Comparison of ENCODE assay signal across 8 cellular contexts in the genomic region with DNA sequence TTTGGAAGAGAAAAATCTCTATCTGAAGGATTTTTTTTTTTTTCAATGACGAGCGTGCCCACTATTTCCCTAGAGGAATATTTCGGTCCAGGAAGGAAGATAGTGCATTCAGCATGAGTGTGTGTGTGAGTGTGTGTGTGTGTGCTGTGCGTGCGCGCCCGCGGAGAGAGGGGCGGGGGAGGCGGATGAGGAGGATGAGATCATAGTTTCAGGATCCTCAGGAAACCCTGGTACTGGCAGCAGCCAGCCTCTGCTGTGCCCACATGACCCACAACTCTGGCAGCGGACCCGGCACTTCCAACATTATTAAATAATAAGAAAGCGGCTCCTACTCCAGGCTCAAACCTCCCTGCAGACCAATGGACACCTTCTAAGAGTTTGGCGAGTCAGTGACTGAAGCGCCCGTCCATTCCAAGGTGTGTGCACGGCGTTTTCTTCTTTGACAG.
DNase-seq lines count a peak whose midpoint lies in the region; ATAC-seq, FAIRE-seq and TF ChIP-seq lines count a peak whose summit lies in the region.

No MANE protein-coding gene starts in this region.

- H3K36me3 Mint-ChIP-seq in activated naive CD8-positive, alpha-beta T cell treated with anti-CD3 and anti-CD28 coated beads, Interleukin-2, amount 50 U/mL, for 24 hours (ENCODE audit: low read depth), result no peaks in the 10 kb centered on the region
- no peaks in the 10 kb centered on the region for H3K36me3 Mint-ChIP-seq in CD4-positive, alpha-beta T cell (ENCODE audit: low read depth)

- CTCF ChIA-PET in A673 (lab: Charles Lee), result interaction anchor here (0.6 kb wide), 1 partner anchor 415 kb away, joined by 7 read pairs; no protein-coding TSS in a partner anchor
- CTCF ChIA-PET in CD4-positive, alpha-beta T cell (lab: Charles Lee), result no interaction called here

- peak overlapping the region; percentile 25 for H3K4me3 Mint-ChIP-seq in activated naive CD8-positive, alpha-beta T cell treated with anti-CD3 and anti-CD28 coated beads, Interleukin-2, amount 50 U/mL, for 24 hours
- H3K4me3 Mint-ChIP-seq in CD4-positive, alpha-beta T cell, result no peak overlapping the region

- H3K4me1 ChIP-seq in A673 (ENCODE audit: insufficient read depth, low read length, poor library complexity, severe bottlenecking) (no peaks in the 10 kb centered on the region), pancreas (peaks cover 5 to 20% (median 12%) of the 10 kb centered on the region in 3 donors)

- peaks cover 36% of the 10 kb centered on the region for H3K27me3 Mint-ChIP-seq in activated naive CD8-positive, alpha-beta T cell treated with anti-CD3 and anti-CD28 coated beads, Interleukin-2, amount 50 U/mL, for 24 hours
- H3K27me3 Mint-ChIP-seq in CD4-positive, alpha-beta T cell, result peaks cover 52% of the 10 kb centered on the region

- FAIRE-seq in pancreas (lab: Jason Lieb, UNC), result no peak

- no peaks in the 10 kb centered on the region for H3K9me3 Mint-ChIP-seq in activated naive CD8-positive, alpha-beta T cell treated with anti-CD3 and anti-CD28 coated beads, Interleukin-2, amount 50 U/mL, for 24 hours
- H3K9me3 Mint-ChIP-seq in CD4-positive, alpha-beta T cell, result peaks cover 3% of the 10 kb centered on the region

- no peak overlapping the region for H3K27ac Mint-ChIP-seq in activated naive CD8-positive, alpha-beta T cell treated with anti-CD3 and anti-CD28 coated beads, Interleukin-2, amount 50 U/mL, for 24 hours
- no peak overlapping the region for H3K27ac Mint-ChIP-seq in CD4-positive, alpha-beta T cell

- POLR2A ChIA-PET in A673 (lab: Charles Lee; ENCODE audit: low non-redundant PET), result no interaction called here
- POLR2A ChIA-PET in CD4-positive, alpha-beta T cell (lab: Charles Lee), result no interaction called here

- intact Hi-C loops in A673 (cut with micrococcal nuclease; ENCODE audit: unreplicated experiment), result no loop called here
- intact Hi-C loops in cardiac septum (cut with DNase I), result loop anchor here (1.0 to 10.0 kb wide), 2 partner anchors 100 to 302 kb away; no protein-coding TSS in a partner anchor
- intact Hi-C loops in pancreas (cut with DNase I), result no loop called here
- intact Hi-C loops in CD4-positive, alpha-beta T cell (cut with DNase I, micrococcal nuclease), result no loop called here

- 0 to 2% methylated on average over 18 of the region's 18 CpGs for WGBS in pancreas, 2 donors

- peak overlapping the region; percentile 44 for H3K4me3 ChIP-seq in A673 (ENCODE audit: low read depth, low read length, poor library complexity, severe bottlenecking)
- peak overlapping the region; percentile 60 to 77 (median 72) for H3K4me3 ChIP-seq in pancreas

- TF ChIP-seq CTCF in A673 (conservative IDR thresholded peaks at IDR 0.05; ENCODE audit: low read depth, low read length) (no peak), pancreas (IDR thresholded peaks at IDR 0.05) (no peak)
- TF ChIP-seq CTCF in CD4-positive, alpha-beta T cell (IDR thresholded peaks at IDR 0.05), result no peak

- ATAC-seq in GM18511 (IDR thresholded peaks at IDR 0.05; ENCODE audit: unreplicated experiment), result peak; percentile 87
- ATAC-seq in HG03039 (IDR thresholded peaks at IDR 0.05; ENCODE audit: unreplicated experiment), result peak; percentile 42
- ATAC-seq in activated naive CD8-positive, alpha-beta T cell treated with anti-CD3 and anti-CD28 coated beads, Interleukin-2, amount 50 U/mL, for 24 hours, result peak; percentile 66
- peak; percentile 92 to 96 (median 93) for ATAC-seq in pancreas
- ATAC-seq in CD4-positive, alpha-beta T cell (ENCODE audit: poor library complexity), result no peak

- H3K36me3 ChIP-seq in A673 (ENCODE audit: insufficient read depth, low read length, poor library complexity, severe bottlenecking) (no peaks in the 10 kb centered on the region), pancreas (no peaks in the 10 kb centered on the region)

- H3K4me1 Mint-ChIP-seq in activated naive CD8-positive, alpha-beta T cell treated with anti-CD3 and anti-CD28 coated beads, Interleukin-2, amount 50 U/mL, for 24 hours, result peaks cover 4% of the 10 kb centered on the region
- H3K4me1 Mint-ChIP-seq in CD4-positive, alpha-beta T cell (ENCODE audit: low read depth), result no peaks in the 10 kb centered on the region

- peak; percentile 83 for DNase-seq in A673 (ENCODE audit: low spot score)
- peak; percentile 92 for DNase-seq in NCI-H2171 treated with DMSO at 0.1 percent for 48 hours (lab: John Stamatoyannopoulos, UW)
- peak; percentile 14 for DNase-seq in activated naive CD8-positive, alpha-beta T cell treated with anti-CD3 and anti-CD28 coated beads, Interleukin-2, amount 50 U/mL, for 24 hours
- peak; percentile 85 for DNase-seq in cardiac septum (ENCODE audit: low spot score)
- DNase-seq in pancreas, result peak; percentile 87 to 94 (median 90)
- no peak for DNase-seq in CD4-positive, alpha-beta T cell

- no TSS peak for BruUV-seq in A673 (replicated peaks; lab: Mats Ljungman, UMichigan)

- no peaks in the 10 kb centered on the region for H3K9me3 ChIP-seq in A673 (ENCODE audit: low read depth, low read length, poor library complexity, severe bottlenecking)
- H3K9me3 ChIP-seq in pancreas, result no peaks in the 10 kb centered on the region
- no peaks in the 10 kb centered on the region for H3K9me3 ChIP-seq in CD4-positive, alpha-beta T cell (ENCODE audit: control insufficient read depth, low read length)

- no peak overlapping the region for H3K27ac ChIP-seq in A673 (ENCODE audit: low read depth, low read length, poor library complexity, severe bottlenecking)
- peak overlapping the region; percentile 79 to 95 (median 90) for H3K27ac ChIP-seq in pancreas
- no peak overlapping the region for H3K27ac ChIP-seq in CD4-positive, alpha-beta T cell (ENCODE audit: low read depth, low read length)

- H3K27me3 ChIP-seq in A673 (replicated peaks; ENCODE audit: insufficient read depth, low read depth, low read length, poor library complexity), result peaks cover 74% of the 10 kb centered on the region
- no peaks in the 10 kb centered on the region for H3K27me3 ChIP-seq in pancreas
- H3K27me3 ChIP-seq in CD4-positive, alpha-beta T cell (ENCODE audit: control insufficient read depth, insufficient read depth, low read length), result peaks cover 9% of the 10 kb centered on the region

Comparison
In these comparisons a context has a peak if more than half of its experiments do, and no peak if none do; other contexts are left out.
1. DNase-seq: peak in A673 (single experiment), NCI-H2171 treated with DMSO at 0.1 percent for 48 hours (single experiment), activated naive CD8-positive, alpha-beta T cell treated with anti-CD3 and anti-CD28 coated beads, Interleukin-2, amount 50 U/mL, for 24 hours (single experiment), cardiac septum (single experiment) and pancreas (6 of 6); none in CD4-positive, alpha-beta T cell (0 of 10).
2. H3K27ac ChIP-seq: peak in pancreas (4 of 4); none in A673 (single experiment) and CD4-positive, alpha-beta T cell (single experiment).